Comparison of ENCODE assay signal across 8 cellular contexts in genomic region chr16:67883872-67884261, GRCh38. TPM values are rescaled to one million over a fixed set of nuclear protein-coding genes. Genes with fewer than 3 reads are reported as not detected.
DNase-seq lines count a peak whose midpoint lies in the region; ATAC-seq and TF ChIP-seq lines count a peak whose summit lies in the region.

No MANE protein-coding gene starts in this region.

- TF ChIP-seq CTCF in lower lobe of right lung (IDR thresholded peaks at IDR 0.05): peak; percentile 92

- H3K27ac ChIP-seq in lower lobe of right lung: no peak overlapping the region

- no peaks in the 10 kb centered on the region for H3K27me3 ChIP-seq in lower lobe of right lung (ENCODE audit: low read depth)

- no peaks in the 10 kb centered on the region for H3K9me3 ChIP-seq in lower lobe of right lung

- H3K36me3 ChIP-seq in lower lobe of right lung: peaks cover 62% of the 10 kb centered on the region

- intact Hi-C loops in lower lobe of right lung (cut with DNase I): no loop called here

- no peak overlapping the region for H3K4me3 ChIP-seq in lower lobe of right lung

- ATAC-seq in lower lobe of right lung: peak; percentile 79 to 80
- no peak for ATAC-seq in HG02981 (IDR thresholded peaks at IDR 0.05; ENCODE audit: unreplicated experiment)

- peaks cover 24% of the 10 kb centered on the region for H3K4me1 ChIP-seq in lower lobe of right lung

- DNase-seq in DMS53 (lab: John Stamatoyannopoulos, UW) (peak; percentile 72), LHCN-M2 (ENCODE audit: low read depth) (peak; percentile 30), lower lobe of right lung (peak; percentile 79), foreskin melanocyte (no peak)
- peak; percentile 55 to 68 for DNase-seq in activated CD4-positive, alpha-beta T cell treated with anti-CD3 and anti-CD28 coated beads for 24 hours (ENCODE audit: low read depth in 2 of 2)
- peak; percentile 63 for DNase-seq in central memory CD4-positive, alpha-beta T cell
- DNase-seq in stimulated activated CD8-positive, alpha-beta memory T cell treated with anti-CD3 and anti-CD28 coated beads, Interleukin-2, amount 100 ng/mL, for 1 hour (ENCODE audit: low read depth in 2 of 2): peak; percentile 48 to 63

RNA-seq across cellular contexts. Expression of gene NRN1L, which starts 0.8 kb away (rescaled TPM):
- total RNA-seq in LHCN-M2 (2014; rRNA removed): not detected in 2 replicates
- polyA plus RNA-seq in LHCN-M2 (2012): 0.17 TPM
- 1.7 TPM for total RNA-seq in lower lobe of right lung

RNA-seq across cellular contexts. Expression of gene PSKH1, which starts 9.2 kb away (rescaled TPM):
- total RNA-seq in LHCN-M2 (2014; rRNA removed) (9.0 and 10.3 TPM in 2 replicates), lower lobe of right lung (28.3 TPM)
- polyA plus RNA-seq in LHCN-M2 (2012): 22.5 TPM

RNA-seq across cellular contexts. Expression of gene EDC4, which starts 11.0 kb away (rescaled TPM):
- 59.2 and 67.7 TPM in 2 replicates for total RNA-seq in LHCN-M2 (2014; rRNA removed)
- polyA plus RNA-seq in LHCN-M2 (2012): 47.2 TPM
- 51.2 TPM for total RNA-seq in lower lobe of right lung

RNA-seq across cellular contexts. Expression of gene CENPT, which starts 36.4 kb away (rescaled TPM):
- 52.6 and 55.5 TPM in 2 replicates for total RNA-seq in LHCN-M2 (2014; rRNA removed)
- 48.7 TPM for polyA plus RNA-seq in LHCN-M2 (2012)
- 29.9 TPM for total RNA-seq in lower lobe of right lung

RNA-seq across cellular contexts. Expression of gene NUTF2, which starts 37.1 kb away (rescaled TPM):
- 86.3 and 142 TPM in 2 replicates for total RNA-seq in LHCN-M2 (2014; rRNA removed)
- polyA plus RNA-seq in LHCN-M2 (2012): 302 TPM
- total RNA-seq in lower lobe of right lung: 55.8 TPM
